ENCODE assay signal across 31 cellular contexts in genomic region chr5:40572359-40572758, GRCh38.
DNase-seq lines count a peak whose midpoint lies in the region; ATAC-seq and TF ChIP-seq lines count a peak whose summit lies in the region.
"Had no signal": no experiment of that assay in that cellular context is flagged by ENCODE, and none has a peak within 500 bp of the region (broad histone marks: within the 10 kb centered on the region; RNA-seq: fewer than 3 reads in every experiment).

No MANE protein-coding gene starts in this region.

- ATAC-seq in sciatic nerve (peak; percentile 84), HG03457 (IDR thresholded peaks at IDR 0.05; ENCODE audit: unreplicated experiment) (no peak)
- no peak for ATAC-seq in activated CD8-positive, alpha-beta memory T cell treated with anti-CD3 and anti-CD28 coated beads, Interleukin-2, amount 10 ng/mL, durations not matched to agents 7 days and 5 days
- ATAC-seq: GM23338; K562; stimulated activated memory B cell treated with anti-CD40 and anti-IgM and Interleukin-4, amounts not matched to agents 10 μg/mL and 1 μg/mL and 100 μg/mL, for 72 hours had no signal

- CTCF ChIA-PET in activated CD8-positive, alpha-beta memory T cell treated with anti-CD3 and anti-CD28 coated beads, Interleukin-2, amount 10 ng/mL, durations not matched to agents 7 days and 5 days (lab: Charles Lee): no interaction called here

- H3K27me3 Mint-ChIP-seq in activated CD8-positive, alpha-beta memory T cell treated with anti-CD3 and anti-CD28 coated beads, Interleukin-2, amount 10 ng/mL, durations not matched to agents 7 days and 5 days: no peaks in the 10 kb centered on the region
- H3K27me3 Mint-ChIP-seq: stimulated activated memory B cell treated with anti-CD40 and anti-IgM and Interleukin-4, amounts not matched to agents 10 μg/mL and 1 μg/mL and 100 μg/mL, for 72 hours; type B pancreatic cell had no signal

- intact Hi-C loops in sciatic nerve (cut with DNase I): no loop called here
- intact Hi-C loops in transverse colon (cut with DNase I; ENCODE audit: low total_unique reads): no loop called here

- no peak overlapping the region for H3K9ac ChIP-seq in GM23248
- H3K9ac ChIP-seq: SK-N-SH had no signal

- no peak overlapping the region for H3K27ac Mint-ChIP-seq in activated CD8-positive, alpha-beta memory T cell treated with anti-CD3 and anti-CD28 coated beads, Interleukin-2, amount 10 ng/mL, durations not matched to agents 7 days and 5 days
- H3K27ac Mint-ChIP-seq: endodermal cell, GM23338, type B pancreatic cell had no signal

- no peaks in the 10 kb centered on the region for H3K9me2 ChIP-seq in GM23248 (ENCODE audit: insufficient read depth)
- H3K9me2 ChIP-seq: SK-N-SH had no signal

- no peaks in the 10 kb centered on the region for H3K36me3 ChIP-seq in GM23248 (ENCODE audit: low read depth)
- H3K36me3 ChIP-seq in right atrium auricular region: no peaks in the 10 kb centered on the region
- H3K36me3 ChIP-seq in transverse colon: no peaks in the 10 kb centered on the region
- H3K36me3 ChIP-seq: sigmoid colon had no signal

- H3K9me3 ChIP-seq in GM23248 (ENCODE audit: low read depth) (no peaks in the 10 kb centered on the region), right atrium auricular region (no peaks in the 10 kb centered on the region), transverse colon (no peaks in the 10 kb centered on the region)
- H3K9me3 ChIP-seq: sigmoid colon, SK-N-SH had no signal

- no peak overlapping the region for H3K4me3 Mint-ChIP-seq in activated CD8-positive, alpha-beta memory T cell treated with anti-CD3 and anti-CD28 coated beads, Interleukin-2, amount 10 ng/mL, durations not matched to agents 7 days and 5 days
- H3K4me3 Mint-ChIP-seq: endodermal cell; GM23338; HFFc6; immature natural killer cell; stimulated activated memory B cell treated with anti-CD40 and anti-IgM and Interleukin-4, amounts not matched to agents 10 μg/mL and 1 μg/mL and 100 μg/mL, for 72 hours; type B pancreatic cell had no signal

- in situ Hi-C loops in GM23248 (cut with MboI): no loop called here
- in situ Hi-C loops in transverse colon (cut with MboI; ENCODE audit: low pct_ligation_motif_present in 1 of 4, low pct_unique_long_range_greater_than_20kb in 1 of 4, low sequenced_read_pairs in 3 of 4): no loop called here

- H2AFZ ChIP-seq in GM23248: no peak overlapping the region
- H2AFZ ChIP-seq: GM23338 had no signal

- H3K4me1 ChIP-seq in GM23248 (ENCODE audit: insufficient read depth): peaks cover 26% of the 10 kb centered on the region
- H3K4me1 ChIP-seq in right atrium auricular region: no peaks in the 10 kb centered on the region
- no peaks in the 10 kb centered on the region for H3K4me1 ChIP-seq in transverse colon
- H3K4me1 ChIP-seq: sigmoid colon had no signal

- TF ChIP-seq POLR2A in transverse colon (IDR thresholded peaks at IDR 0.05): no peak

- no peak for TF ChIP-seq EP300 in transverse colon (IDR thresholded peaks at IDR 0.05; ENCODE audit: low read depth)

- no peaks in the 10 kb centered on the region for H3K79me2 ChIP-seq in GM23248 (ENCODE audit: insufficient read depth)

- no peak overlapping the region for H3K27ac ChIP-seq in GM23248
- H3K27ac ChIP-seq in right atrium auricular region: peak overlapping the region; percentile 29 to 49
- peak overlapping the region in 1 of 4 donors; percentile 35 for H3K27ac ChIP-seq in transverse colon

- H3K9me3 Mint-ChIP-seq in activated CD8-positive, alpha-beta memory T cell treated with anti-CD3 and anti-CD28 coated beads, Interleukin-2, amount 10 ng/mL, durations not matched to agents 7 days and 5 days (ENCODE audit: low read depth): peaks cover 2% of the 10 kb centered on the region
- H3K9me3 Mint-ChIP-seq: endodermal cell; GM23338; HFFc6; immature natural killer cell; stimulated activated memory B cell treated with anti-CD40 and anti-IgM and Interleukin-4, amounts not matched to agents 10 μg/mL and 1 μg/mL and 100 μg/mL, for 72 hours had no signal

- H3K36me3 Mint-ChIP-seq in activated CD8-positive, alpha-beta memory T cell treated with anti-CD3 and anti-CD28 coated beads, Interleukin-2, amount 10 ng/mL, durations not matched to agents 7 days and 5 days: no peaks in the 10 kb centered on the region
- H3K36me3 Mint-ChIP-seq: stimulated activated memory B cell treated with anti-CD40 and anti-IgM and Interleukin-4, amounts not matched to agents 10 μg/mL and 1 μg/mL and 100 μg/mL, for 72 hours; type B pancreatic cell had no signal

- DNase-seq in GM23248 (no peak), choroid plexus epithelial cell (ENCODE audit: low read depth) (peak; percentile 36), right atrium auricular region (ENCODE audit: low spot score) (no peak), sciatic nerve (ENCODE audit: low spot score) (no peak), NCI-H69 (lab: John Stamatoyannopoulos, UW) (no peak), transverse colon (no peak)
- DNase-seq in activated CD8-positive, alpha-beta memory T cell treated with anti-CD3 and anti-CD28 coated beads, Interleukin-2, amount 10 ng/mL, durations not matched to agents 7 days and 5 days: no peak
- DNase-seq: activated CD4-positive, CD25-positive, alpha-beta regulatory T cell; activated gamma-delta T cell treated with Interleukin-2 at 50 U/mL for 16 hours; activated T-cell treated with anti-CD3 and anti-CD28 coated beads, Interleukin-2, amount 50 U/mL, for 48 hours; central memory CD4-positive, alpha-beta T cell; DND-41; endodermal cell; GF-D8; immature natural killer cell; left cardiac atrium; mesendoderm; NCI-H1092; NCI-H1694 treated with DMSO at 0.1 percent for 48 hours; NCI-H446; posterior cingulate gyrus; RPMI8226; sigmoid colon; SK-N-SH; substantia nigra had no signal

- H3K27me3 ChIP-seq in GM23248 (replicated peaks; ENCODE audit: insufficient read depth) (no peaks in the 10 kb centered on the region), right atrium auricular region (no peaks in the 10 kb centered on the region), transverse colon (no peaks in the 10 kb centered on the region)
- H3K27me3 ChIP-seq: sigmoid colon had no signal

- H4K20me1 ChIP-seq in GM23248 (ENCODE audit: insufficient read depth): no peaks in the 10 kb centered on the region

- H3F3A ChIP-seq in GM23248 (ENCODE audit: insufficient read depth): no peaks in the 10 kb centered on the region

- peak overlapping the region; percentile 31 for H3K4me2 ChIP-seq in GM23248 (ENCODE audit: unreplicated experiment)
- H3K4me2 ChIP-seq: GM23338, SK-N-SH had no signal

- WGBS in GM23248 (ENCODE audit: low coverage in 1 of 2, low lambda C conversion rate in 2 of 2, missing lambda C conversion rate in 2 of 2), 2 experiments: 79 to 80% methylated on average over 6 of the region's 6 CpGs
- WGBS in transverse colon (ENCODE audit: low coverage in 1 of 2), 2 donors: 62 to 85% methylated on average over 6 of the region's 6 CpGs

- TF ChIP-seq CTCF in choroid plexus epithelial cell (conservative IDR thresholded peaks at IDR 0.05; ENCODE audit: low read depth, low read length): no peak
- TF ChIP-seq CTCF in right atrium auricular region (IDR thresholded peaks at IDR 0.05): no peak
- no peak for TF ChIP-seq CTCF in transverse colon (IDR thresholded peaks at IDR 0.05)

- peaks cover 9% of the 10 kb centered on the region for H3K4me1 Mint-ChIP-seq in activated CD8-positive, alpha-beta memory T cell treated with anti-CD3 and anti-CD28 coated beads, Interleukin-2, amount 10 ng/mL, durations not matched to agents 7 days and 5 days
- H3K4me1 Mint-ChIP-seq: endodermal cell, GM23338 had no signal

- H3K4me3 ChIP-seq in GM23248 (no peak overlapping the region), choroid plexus epithelial cell (ENCODE audit: low read depth, low read length) (no peak overlapping the region), right atrium auricular region (no peak overlapping the region), transverse colon (no peak overlapping the region)
- H3K4me3 ChIP-seq: GM23338, K562, sigmoid colon had no signal
